1 cellular context compared by ENCODE assay signal in genomic region chr11:74279256-74279655, GRCh38.
A peak's percentile ranks its signal among the peaks of the same experiment; 100 is the strongest.
TF ChIP-seq lines count a peak whose summit lies in the region.

No MANE protein-coding gene starts in this region.

TF ChIP-seq in IMR-90, 13 proteins besides CTCF, POLR2A, EP300 and RAD21 (continued from another document):
- no peak for TF ChIP-seq CEBPB (IDR thresholded peaks at IDR 0.05; ENCODE audit: low read depth, low read length)
- peak; percentile 14; the same call in 1 of the 2 replicates for TF ChIP-seq MAFK (IDR thresholded peaks at IDR 0.05; ENCODE audit: low read depth, low read length)
TF ChIP-seq in IMR-90: peak in this region for 1.
